In genomic region chr3:169255506-169255905, GRCh38 we compare ENCODE assay signal across 9 cellular contexts.
"Had no signal": no experiment of that assay in that cellular context is flagged by ENCODE, and none has a peak within 500 bp of the region (broad histone marks: within the 10 kb centered on the region; RNA-seq: fewer than 3 reads in every experiment).

No MANE protein-coding gene starts in this region.

- H3K27ac Mint-ChIP-seq: GM23338, H9, HFFc6 had no signal

- ATAC-seq: GM23338, HCT116 had no signal

- H3K4me3 Mint-ChIP-seq: GM23338, H9, HFFc6 had no signal

- H3K36me3 ChIP-seq: HAP-1 had no signal

- H3K9ac ChIP-seq: GM23248 had no signal

- DNase-seq: GM23248, GOT3, H7, H9, HCEC 1CT, HFFc6 had no signal

- H3K27ac ChIP-seq: GM23248 had no signal

- H3K9me3 ChIP-seq: HAP-1 had no signal

- H2AFZ ChIP-seq: GM23248, GM23338 had no signal

- H3K4me2 ChIP-seq: GM23338 had no signal

- H3K4me3 ChIP-seq: GM23248, GM23338, HAP-1 had no signal

- H3K9me3 Mint-ChIP-seq: GM23338, H9, HFFc6 had no signal
